Comparison of ENCODE assay signal across 23 cellular contexts in genomic region chr22:44206696-44207095, GRCh38. TPM values are rescaled to one million over a fixed set of nuclear protein-coding genes. Genes with fewer than 3 reads are reported as not detected.
"Had no signal": no experiment of that assay in that cellular context is flagged by ENCODE, and none has a peak within 500 bp of the region (broad histone marks: within the 10 kb centered on the region; RNA-seq: fewer than 3 reads in every experiment).

No MANE protein-coding gene starts in this region.

- ATAC-seq: foreskin keratinocyte, left lobe of liver, lower lobe of right lung, right lobe of liver had no signal

- H3K27ac Mint-ChIP-seq: activated CD4-positive, alpha-beta memory T cell treated with anti-CD3 and anti-CD28 coated beads for 36 hours; activated naive CD4-positive, alpha-beta T cell treated with anti-CD3 and anti-CD28 coated beads, Interleukin-2, amount 10 ng/mL, durations not matched to agents 7 days and 5 days; dendritic cell treated with granulocyte-macrophage colony-stimulating factor and Interleukin-4, amounts not matched to agents 40 ng/mL and 50 ng/mL, for 4 days; stimulated activated memory B cell treated with anti-CD40 and anti-IgM and Interleukin-4, amounts not matched to agents 10 μg/mL and 1 μg/mL and 100 μg/mL, for 72 hours; T-helper 1 cell treated with Interleukin-12 subunit alpha and Interleukin-12 subunit beta and Interleukin-4 antibody, amounts not matched to agents 30 μg/mL and 1 μg/mL, for 36 hours had no signal

- H3K4me3 ChIP-seq: adrenal gland, ascending aorta, lower lobe of right lung, right lobe of liver, upper lobe of left lung had no signal

- H3K4me1 ChIP-seq: adrenal gland, foreskin keratinocyte, lower lobe of right lung, right lobe of liver had no signal

- H3K36me3 ChIP-seq: adrenal gland, ascending aorta, brain microvascular endothelial cell, right lobe of liver, upper lobe of left lung had no signal

- H3K27me3 ChIP-seq: adrenal gland, ascending aorta, brain microvascular endothelial cell, right lobe of liver, upper lobe of left lung had no signal

- H3K9me3 Mint-ChIP-seq: dendritic cell treated with granulocyte-macrophage colony-stimulating factor and Interleukin-4, amounts not matched to agents 40 ng/mL and 50 ng/mL, for 4 days had no signal

- H3K27ac ChIP-seq: adrenal gland, ascending aorta, brain microvascular endothelial cell, foreskin keratinocyte, lower lobe of right lung, right lobe of liver, upper lobe of left lung had no signal

- H3K4me3 Mint-ChIP-seq: activated CD4-positive, alpha-beta memory T cell treated with anti-CD3 and anti-CD28 coated beads for 36 hours; activated naive CD4-positive, alpha-beta T cell treated with anti-CD3 and anti-CD28 coated beads, Interleukin-2, amount 10 ng/mL, durations not matched to agents 7 days and 5 days; dendritic cell treated with granulocyte-macrophage colony-stimulating factor and Interleukin-4, amounts not matched to agents 40 ng/mL and 50 ng/mL, for 4 days; naive thymus-derived CD8-positive, alpha-beta T cell; stimulated activated memory B cell treated with anti-CD40 and anti-IgM and Interleukin-4, amounts not matched to agents 10 μg/mL and 1 μg/mL and 100 μg/mL, for 72 hours; T-helper 1 cell treated with Interleukin-12 subunit alpha and Interleukin-12 subunit beta and Interleukin-4 antibody, amounts not matched to agents 30 μg/mL and 1 μg/mL, for 36 hours had no signal

- H3K9me3 ChIP-seq: adrenal gland, right lobe of liver had no signal

- DNase-seq: activated CD4-positive, alpha-beta memory T cell treated with anti-CD3 and anti-CD28 coated beads for 36 hours; activated CD4-positive, alpha-beta T cell treated with anti-CD3 and anti-CD28 coated beads for 48 hours; activated naive CD4-positive, alpha-beta T cell treated with anti-CD3 and anti-CD28 coated beads, Interleukin-2, amount 10 ng/mL, durations not matched to agents 7 days and 5 days; activated T-cell treated with anti-CD3 and anti-CD28 coated beads, Interleukin-2, amount 50 U/mL, for 48 hours; brain microvascular endothelial cell; caudate nucleus; effector CD4-positive, alpha-beta T cell; erythroblast; foreskin keratinocyte; lower lobe of right lung; right lobe of liver; small intestine; T1000; upper lobe of left lung had no signal

- H3K27me3 Mint-ChIP-seq: activated CD4-positive, alpha-beta memory T cell treated with anti-CD3 and anti-CD28 coated beads for 36 hours; activated naive CD4-positive, alpha-beta T cell treated with anti-CD3 and anti-CD28 coated beads, Interleukin-2, amount 10 ng/mL, durations not matched to agents 7 days and 5 days; dendritic cell treated with granulocyte-macrophage colony-stimulating factor and Interleukin-4, amounts not matched to agents 40 ng/mL and 50 ng/mL, for 4 days; naive thymus-derived CD8-positive, alpha-beta T cell; stimulated activated memory B cell treated with anti-CD40 and anti-IgM and Interleukin-4, amounts not matched to agents 10 μg/mL and 1 μg/mL and 100 μg/mL, for 72 hours had no signal

RNA-seq across cellular contexts. Expression of gene PARVG, which starts 26.0 kb away (rescaled TPM):
- total RNA-seq: foreskin keratinocyte, glomerular endothelial cell, kidney epithelial cell had no signal
- polyA plus RNA-seq: foreskin keratinocyte had no signal
